In the genomic region with DNA sequence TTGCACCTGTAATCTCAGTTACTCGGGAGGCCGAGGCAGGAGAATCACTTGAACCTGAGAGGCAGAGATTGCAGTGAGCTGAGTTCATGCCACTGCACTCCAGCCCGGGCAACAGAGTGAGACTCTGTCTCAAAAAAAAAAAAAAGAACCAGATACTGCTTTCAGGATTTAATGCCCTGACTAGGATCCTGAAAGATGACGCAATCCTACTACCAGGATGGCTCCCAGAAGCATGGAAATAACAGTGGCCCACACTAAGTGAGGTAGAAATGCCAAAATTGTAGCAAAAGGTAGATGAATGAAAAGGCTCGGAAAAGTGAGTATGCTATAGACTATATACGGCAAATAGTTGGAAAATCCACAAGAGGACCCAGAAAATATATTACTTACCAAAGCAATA, we compare ENCODE assay signal across 20 cellular contexts. TPM values are rescaled to one million over a fixed set of nuclear protein-coding genes. Genes with fewer than 3 reads are reported as not detected.
DNase-seq lines count a peak whose midpoint lies in the region; ATAC-seq, FAIRE-seq and TF ChIP-seq lines count a peak whose summit lies in the region.
"Had no signal": no experiment of that assay in that cellular context is flagged by ENCODE, and none has a peak within 500 bp of the region (broad histone marks: within the 10 kb centered on the region; RNA-seq: fewer than 3 reads in every experiment).

No MANE protein-coding gene starts in this region.

- H3K36me3 ChIP-seq in IMR-90 (ENCODE audit: control insufficient read depth, insufficient read depth, low read length), result no peaks in the 10 kb centered on the region; the same call in 1 of the 2 replicates

- POLR2A ChIA-PET in IMR-90 (lab: Charles Lee; ENCODE audit: unreplicated experiment), result no interaction called here

- FAIRE-seq in H54 (lab: Jason Lieb, UNC), result no peak
- FAIRE-seq: GM12892, GM18507 had no signal

- TF ChIP-seq CTCF in AG10803 (conservative IDR thresholded peaks at IDR 0.05; ENCODE audit: low read length) (no peak), IMR-90 (conservative IDR thresholded peaks at IDR 0.05; ENCODE audit: low read depth, low read length) (no peak), mesothelial cell of epicardium (IDR thresholded peaks at IDR 0.05; ENCODE audit: unreplicated experiment) (no peak), HFFc6 (IDR thresholded peaks at IDR 0.05) (no peak)

- CTCF ChIA-PET in IMR-90 (lab: Yijun Ruan, JAX), result no interaction called here

- H2BK15ac ChIP-seq in IMR-90 (ENCODE audit: low read depth, low read length), result no peak overlapping the region

- H3K56ac ChIP-seq in IMR-90 (ENCODE audit: extremely low read depth, insufficient read depth, low read length), result no peak overlapping the region

- H3K9ac ChIP-seq in IMR-90 (ENCODE audit: low read depth, low read length), result no peak overlapping the region

- 94% methylated on average over 2 of the region's 6 CpGs; no CpG with 5 or more reads in 1 of the 2 experiments for whole genome bisulfite sequencing in IMR-90 (ENCODE audit: extremely low coverage in 2 of 2, insufficient read length in 1 of 2), 2 experiments

- H2AFZ ChIP-seq in IMR-90 (replicated peaks; ENCODE audit: low read length, poor library complexity), result no peak overlapping the region

- no peak overlapping the region for H2AK9ac ChIP-seq in IMR-90 (replicated peaks; ENCODE audit: low read depth, low read length, poor library complexity)

- peak overlapping the region; percentile 25 for H3K27ac Mint-ChIP-seq in mesothelial cell of epicardium
- H3K27ac Mint-ChIP-seq in HFFc6, result no peak overlapping the region
- H3K27ac Mint-ChIP-seq: CD4-positive, alpha-beta memory T cell; IgD-negative memory B cell had no signal

- no peak overlapping the region for H3K4ac ChIP-seq in IMR-90 (ENCODE audit: low read depth, low read length)

- no TSS peak for BruUV-seq in IMR-90 (replicated peaks; lab: Mats Ljungman, UMichigan)

- H3K9me3 Mint-ChIP-seq in mesothelial cell of epicardium, result no peaks in the 10 kb centered on the region
- H3K9me3 Mint-ChIP-seq in HFFc6, result no peaks in the 10 kb centered on the region
- H3K9me3 Mint-ChIP-seq: CD4-positive, alpha-beta memory T cell; IgD-negative memory B cell had no signal

- TF ChIP-seq RAD21 in IMR-90 (IDR thresholded peaks at IDR 0.05; ENCODE audit: low read length), result no peak

- H4K8ac ChIP-seq in IMR-90 (ENCODE audit: low read depth in 2 of 2, low read length in 2 of 2), result no peak overlapping the region

- no peak overlapping the region for H3K14ac ChIP-seq in IMR-90 (replicated peaks; ENCODE audit: low read depth, low read length)

- no peak overlapping the region for H3K23ac ChIP-seq in IMR-90 (ENCODE audit: low read depth, low read length)

- H4K20me1 ChIP-seq in IMR-90 (ENCODE audit: insufficient read depth, low read length), result 0 out of 2 replicates have a peak, but pooled peaks cover 2% of the 10 kb centered on the region

- H3K4me3 Mint-ChIP-seq in mesothelial cell of epicardium (no peak overlapping the region), HFFc6 (no peak overlapping the region)
- H3K4me3 Mint-ChIP-seq: CD4-positive, alpha-beta memory T cell; IgD-negative memory B cell had no signal

- no peak overlapping the region for H2AK5ac ChIP-seq in IMR-90 (ENCODE audit: low read depth, low read length)

- no peak overlapping the region for H2BK120ac ChIP-seq in IMR-90 (ENCODE audit: low read depth, low read length)

- H3K27ac ChIP-seq in IMR-90 (ENCODE audit: insufficient read depth, low read length), result no peak overlapping the region
- H3K27ac ChIP-seq: C4-2B, HL-60 had no signal

- H2BK20ac ChIP-seq in IMR-90 (ENCODE audit: low read depth, low read length), result no peak overlapping the region

- H3K4me1 Mint-ChIP-seq in mesothelial cell of epicardium (peaks cover 16% of the 10 kb centered on the region), HFFc6 (ENCODE audit: low read depth) (peaks cover 25% of the 10 kb centered on the region)
- H3K4me1 Mint-ChIP-seq: CD4-positive, alpha-beta memory T cell had no signal

- dilution Hi-C loops in IMR-90 (cut with HindIII; ENCODE audit: low sequenced_read_pairs, unreplicated experiment), result no loop called here

- TF ChIP-seq POLR2A in IMR-90 (IDR thresholded peaks at IDR 0.05; ENCODE audit: low read depth, low read length) (no peak), H54 (IDR thresholded peaks at IDR 0.05; ENCODE audit: low read depth, low read length) (no peak)

- peaks cover 11% of the 10 kb centered on the region for H3K36me3 Mint-ChIP-seq in mesothelial cell of epicardium
- no peaks in the 10 kb centered on the region; the same call in 1 of the 2 replicates for H3K36me3 Mint-ChIP-seq in HFFc6 (ENCODE audit: low read depth)
- H3K36me3 Mint-ChIP-seq: CD4-positive, alpha-beta memory T cell; IgD-negative memory B cell had no signal

- no peak overlapping the region for H3K4me2 ChIP-seq in IMR-90 (ENCODE audit: low read depth, low read length)

- in situ Hi-C loops in IMR-90 (cut with MboI; ENCODE audit: low sequenced_read_pairs), result loop anchor here (25.0 kb wide), 1 partner anchor 326 kb away; no protein-coding TSS in a partner anchor

- H4K5ac ChIP-seq in IMR-90 (ENCODE audit: low read depth, low read length), result no peak overlapping the region

- H3K4me3 ChIP-seq in AG10803 (ENCODE audit: low read length), result no peak overlapping the region
- H3K4me3 ChIP-seq in IMR-90 (ENCODE audit: insufficient read depth, low read depth, low read length), result no peak overlapping the region
- H3K4me3 ChIP-seq: HAP-1 had no signal

- no peak overlapping the region for H4K91ac ChIP-seq in IMR-90 (ENCODE audit: insufficient read depth, low read depth, low read length)

- H2BK5ac ChIP-seq in IMR-90 (ENCODE audit: low read depth, low read length, poor library complexity, severe bottlenecking), result no peak overlapping the region

- no peak overlapping the region for H3K18ac ChIP-seq in IMR-90 (ENCODE audit: low read depth, low read length)

- intact Hi-C loops in IMR-90 (cut with micrococcal nuclease), result loop anchor here (1.0 kb wide), 1 partner anchor 19 kb away; no protein-coding TSS in a partner anchor

- H3K4me1 ChIP-seq in IMR-90 (ENCODE audit: control insufficient read depth, insufficient read depth, low read length), result peaks cover 3% of the 10 kb centered on the region
- H3K4me1 ChIP-seq: HAP-1 had no signal

- no peak for ATAC-seq in IMR-90 (ENCODE audit: low read depth)
- ATAC-seq in HG03442 (IDR thresholded peaks at IDR 0.05; ENCODE audit: unreplicated experiment), result no peak

- no peaks in the 10 kb centered on the region for H3K27me3 Mint-ChIP-seq in mesothelial cell of epicardium (ENCODE audit: low read depth)
- peaks cover 2% of the 10 kb centered on the region for H3K27me3 Mint-ChIP-seq in HFFc6 (ENCODE audit: insufficient read depth)
- H3K27me3 Mint-ChIP-seq: CD4-positive, alpha-beta memory T cell; IgD-negative memory B cell had no signal

- H3K27me3 ChIP-seq in IMR-90 (ENCODE audit: control insufficient read depth, insufficient read depth, low read length), result no peaks in the 10 kb centered on the region

- H3K9me1 ChIP-seq in IMR-90 (ENCODE audit: insufficient read depth, low read length), result peaks cover 5% of the 10 kb centered on the region

- DNase-seq in AG10803 (ENCODE audit: low read depth) (peak; percentile 14), IMR-90 (no peak), amniotic epithelial cell (ENCODE audit: low read depth) (peak; percentile 34), mesothelial cell of epicardium (ENCODE audit: low spot score in 2 of 2, unreplicated experiment in 2 of 2) (no peak), HFFc6 (no peak), H54 (ENCODE audit: insufficient read length, low spot score) (no peak)
- DNase-seq: ACHN; AML-193; CD4-positive, alpha-beta memory T cell; DMS153; DMS79; GDM1; GOT3 had no signal

- no peaks in the 10 kb centered on the region for H3K9me3 ChIP-seq in IMR-90 (ENCODE audit: control insufficient read depth, insufficient read depth, low read length)
- H3K9me3 ChIP-seq: HAP-1 had no signal

- peaks cover 4 to 10% of the 10 kb centered on the region in 2 experiments; a peak in 1 of 4 replicates for H3K79me1 ChIP-seq in IMR-90 (ENCODE audit: low read depth in 1 of 2, low read length in 2 of 2)

TF ChIP-seq in IMR-90, 13 proteins besides CTCF, POLR2A, EP300 and RAD21:
- TF ChIP-seq USF2 (IDR thresholded peaks at IDR 0.05; ENCODE audit: low read depth, low read length) (no peak), NFE2L2 (IDR thresholded peaks at IDR 0.05; ENCODE audit: low read depth, low read length) (no peak), CEBPB (IDR thresholded peaks at IDR 0.05; ENCODE audit: low read depth, low read length) (peak; percentile 92), SMC3 (IDR thresholded peaks at IDR 0.05; ENCODE audit: low read depth, low read length) (no peak), MAFK (IDR thresholded peaks at IDR 0.05; ENCODE audit: low read depth, low read length) (no peak)
TF ChIP-seq in IMR-90: peak in this region for 1.

RNA-seq across cellular contexts. Expression of gene KHDC1, which starts 23.8 kb away (rescaled TPM):
- total RNA-seq in IMR-90 (2012; rRNA removed), result 1.6 and 1.7 TPM in 2 replicates
- 4.1 and 5.5 TPM in 2 replicates for polyA plus RNA-seq in IMR-90 (2012; rRNA removed)
- polyA plus RNA-seq in IMR-90 (2012; cell fraction: cytosol; rRNA removed), result 5.1 and 6.4 TPM in 2 replicates
- 13.5 and 15.3 TPM in 2 replicates for polyA plus RNA-seq in IMR-90 (2012; cell fraction: nucleus; rRNA removed; ENCODE audit: low replicate concordance)
- 9.5 to 10.2 TPM (median 10.2 TPM) in 3 replicates for total RNA-seq in mesothelial cell of epicardium
- 1 to 10 TPM; 4.8 to 6.3 (median 5.9) TPM for total RNA-seq in HFFc6 (2021; fragmentation: NEBNext Ultra II Directional; extraction: Animal tissue kit (Norgen Biotek cat#: 25700))

Comparison
In these comparisons a context has a peak if more than half of its experiments do, and no peak if none do; other contexts are left out.
1. DNase-seq: peak in AG10803 (single experiment) and amniotic epithelial cell (single experiment); none in IMR-90 (single experiment), mesothelial cell of epicardium (0 of 2), HFFc6 (single experiment) and H54 (single experiment).